In the genomic region with DNA sequence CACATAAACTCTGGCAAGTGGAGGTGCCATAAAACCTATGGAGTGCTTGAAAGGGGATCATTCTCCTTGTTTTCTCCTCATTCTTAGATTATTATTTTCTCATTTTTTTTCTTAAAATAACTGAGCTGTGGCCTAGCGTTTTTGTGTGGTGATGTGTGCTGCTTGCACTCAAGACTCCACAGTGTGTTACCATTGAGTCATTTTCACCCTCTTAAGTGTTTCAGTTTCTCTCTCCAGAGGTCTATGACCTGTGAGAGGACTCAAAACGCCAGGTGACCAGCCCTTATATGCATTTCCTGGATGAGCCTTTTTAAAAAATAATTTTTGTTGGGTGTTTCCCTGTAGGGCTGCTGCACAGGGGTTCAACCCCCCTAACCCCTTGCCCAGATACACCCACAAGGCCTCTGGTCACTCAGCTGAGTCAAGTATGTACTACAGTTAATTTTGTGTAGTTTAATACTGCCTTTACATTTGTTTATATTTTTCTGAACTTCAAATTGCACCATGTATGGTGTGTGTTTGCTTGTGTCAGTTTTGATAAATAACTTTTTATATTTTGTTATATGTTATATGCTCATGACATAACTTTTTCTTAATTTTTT, we compare ENCODE assay signal across 9 cellular contexts. TPM values are rescaled to one million over a fixed set of nuclear protein-coding genes. Genes with fewer than 3 reads are reported as not detected.
DNase-seq lines count a peak whose midpoint lies in the region; ATAC-seq and TF ChIP-seq lines count a peak whose summit lies in the region.
"Had no signal": no experiment of that assay in that cellular context is flagged by ENCODE, and none has a peak within 500 bp of the region (broad histone marks: within the 10 kb centered on the region; RNA-seq: fewer than 3 reads in every experiment).

No MANE protein-coding gene starts in this region.

- TF ChIP-seq CTCF in natural killer cell (IDR thresholded peaks at IDR 0.05) (no peak), gastrocnemius medialis (IDR thresholded peaks at IDR 0.05 in 4 of 5, conservative IDR thresholded peaks at IDR 0.05 in 1 of 5) (no peak)

- H3K36me3 ChIP-seq in gastrocnemius medialis: no peaks in the 10 kb centered on the region

- no peaks in the 10 kb centered on the region for H3K4me1 ChIP-seq in gastrocnemius medialis

- no peaks in the 10 kb centered on the region for H3K27me3 ChIP-seq in gastrocnemius medialis

- H3K4me3 ChIP-seq in gastrocnemius medialis: no peak overlapping the region

- in situ Hi-C loops in gastrocnemius medialis (cut with MboI; ENCODE audit: low sequenced_read_pairs in 4 of 4): loop anchor here (25.0 kb wide), 5 partner anchors 177 to 402 kb away; a partner anchor contains a TSS

- DNase-seq in natural killer cell (no peak), gastrocnemius medialis (no peak), ureter (ENCODE audit: low spot score) (no peak), anterior cingulate cortex (lab: John Stamatoyannopoulos, UW) (no peak)
- DNase-seq: activated CD8-positive, alpha-beta memory T cell treated with anti-CD3 and anti-CD28 coated beads for 24 hours had no signal

- H3K36me3 Mint-ChIP-seq in natural killer cell: no peaks in the 10 kb centered on the region

- no peak overlapping the region for H3K27ac Mint-ChIP-seq in natural killer cell

- intact Hi-C loops in natural killer cell (cut with micrococcal nuclease): no loop called here
- intact Hi-C loops in gastrocnemius medialis (cut with DNase I; ENCODE audit: low total_unique reads): loop anchor here (10.0 kb wide), 1 partner anchor 190 kb away; no protein-coding TSS in a partner anchor

- peak; percentile 100 for ATAC-seq in GM19023 (IDR thresholded peaks at IDR 0.05; ENCODE audit: unreplicated experiment)
- ATAC-seq in GM21825 (IDR thresholded peaks at IDR 0.05; ENCODE audit: unreplicated experiment): peak; percentile 97
- ATAC-seq in HG03558 (IDR thresholded peaks at IDR 0.05; ENCODE audit: extremely low read depth, unreplicated experiment): peak; percentile 98
- ATAC-seq in natural killer cell: peak; percentile 60 to 68 (median 62)
- ATAC-seq in gastrocnemius medialis: no peak

- no peaks in the 10 kb centered on the region for H3K9me3 ChIP-seq in gastrocnemius medialis

- TF ChIP-seq POLR2A in gastrocnemius medialis (IDR thresholded peaks at IDR 0.05): no peak

- no peak overlapping the region for H3K4me3 Mint-ChIP-seq in natural killer cell

- no peaks in the 10 kb centered on the region for H3K9me3 Mint-ChIP-seq in natural killer cell

- H3K4me1 Mint-ChIP-seq in natural killer cell: peaks cover 0 to 17% of the 10 kb centered on the region in 2 donors

- no peak overlapping the region for H3K27ac ChIP-seq in gastrocnemius medialis

- H3K27me3 Mint-ChIP-seq in natural killer cell (ENCODE audit: low read depth in 2 of 2): no peaks in the 10 kb centered on the region

RNA-seq across cellular contexts. Expression of a gene that starts 15.4 kb away (rescaled TPM):
- total RNA-seq in natural killer cell (1 to 10 TPM in 1 of 3 donors, under 1 TPM in 2; 0.56 to 4.0 (median 0.59) TPM), gastrocnemius medialis (not detected), ureter (0.91 TPM)
- total RNA-seq: myocyte had no signal

RNA-seq across cellular contexts. Expression of a gene that starts 47.1 kb away (rescaled TPM):
- total RNA-seq in natural killer cell (10 to 100 TPM; 49.4 to 53.6 (median 52.0) TPM), gastrocnemius medialis (10 to 100 TPM; 34.2 to 61.9 (median 50.7) TPM), ureter (49.5 TPM)

RNA-seq across cellular contexts. Expression of a gene that starts 47.2 kb away (rescaled TPM):
- total RNA-seq in natural killer cell: 10 to 100 TPM; 10.5 to 17.4 (median 11.2) TPM
- 10 to 100 TPM in 2 of 4 donors, 1 to 10 TPM in 2; 5.0 to 15.3 (median 9.5) TPM for total RNA-seq in gastrocnemius medialis
- 36.4 TPM for total RNA-seq in ureter

Comparison
In these comparisons a context has a peak if more than half of its experiments do, and no peak if none do; other contexts are left out.
1. ATAC-seq: peak in GM19023 (single experiment), GM21825 (single experiment), HG03558 (single experiment) and natural killer cell (3 of 3); none in gastrocnemius medialis (0 of 2).